Comparison of ENCODE assay signal across 23 cellular contexts in genomic region chr16:28274676-28275075, GRCh38. TPM values are rescaled to one million over a fixed set of nuclear protein-coding genes. Genes with fewer than 3 reads are reported as not detected.
DNase-seq lines count a peak whose midpoint lies in the region; ATAC-seq, FAIRE-seq and TF ChIP-seq lines count a peak whose summit lies in the region.
"Had no signal": no experiment of that assay in that cellular context is flagged by ENCODE, and none has a peak within 500 bp of the region (broad histone marks: within the 10 kb centered on the region; RNA-seq: fewer than 3 reads in every experiment).

No MANE protein-coding gene starts in this region.

- FAIRE-seq in H1 (lab: Jason Lieb, UNC): no peak
- FAIRE-seq: A204.1, D721Med, G401.6, GM12891 had no signal

- no peak overlapping the region for H2BK12ac ChIP-seq in H1 (ENCODE audit: low read depth, low read length)

- no peak overlapping the region for H3K18ac ChIP-seq in H1 (ENCODE audit: extremely low read depth, low read length)

- H3F3A ChIP-seq in MM.1S (ENCODE audit: insufficient read depth, low read length): no peaks in the 10 kb centered on the region

- no peak overlapping the region for H2BK5ac ChIP-seq in H1 (ENCODE audit: low read depth, low read length)

- H2BK120ac ChIP-seq in H1 (replicated peaks; ENCODE audit: low read depth, low read length): no peak overlapping the region

- no peaks in the 10 kb centered on the region for H3K79me1 ChIP-seq in H1 (ENCODE audit: low read depth, low read length)

- H2AK5ac ChIP-seq in H1 (ENCODE audit: low read depth, low read length): no peak overlapping the region

- no peaks in the 10 kb centered on the region for H3K36me3 ChIP-seq in MM.1S (replicated peaks; ENCODE audit: insufficient read depth, low read length)
- no peaks in the 10 kb centered on the region for H3K36me3 ChIP-seq in H1 (ENCODE audit: control insufficient read depth in 2 of 4, insufficient read depth in 4 of 4, low read length in 3 of 4)
- H3K36me3 ChIP-seq: BE2C, BLaER1 had no signal

- no peak overlapping the region for H3K56ac ChIP-seq in H1 (replicated peaks; ENCODE audit: insufficient read length, low read depth, low read length)

- H4K8ac ChIP-seq in H1 (ENCODE audit: extremely low read depth, insufficient read depth, low read length): no peak overlapping the region

- H3K36me3 Mint-ChIP-seq in activated naive CD4-positive, alpha-beta T cell treated with anti-CD3 and anti-CD28 coated beads, Interleukin-2, amount 50 U/mL, for 24 hours: no peaks in the 10 kb centered on the region
- no peaks in the 10 kb centered on the region for H3K36me3 Mint-ChIP-seq in activated naive CD4-positive, alpha-beta T cell treated with anti-CD3 and anti-CD28 coated beads, Interleukin-2, amount 10 ng/mL, durations not matched to agents 7 days and 5 days
- H3K36me3 Mint-ChIP-seq in naive thymus-derived CD8-positive, alpha-beta T cell: no peaks in the 10 kb centered on the region
- H3K36me3 Mint-ChIP-seq: CD8-positive, alpha-beta T cell had no signal

- WGBS in H1 (ENCODE audit: extremely low coverage in 1 of 2, insufficient coverage in 1 of 2, insufficient read length in 1 of 2, insufficient replicate concordance in 2 of 2, low coverage in 1 of 2, low lambda C conversion rate in 2 of 2, missing lambda C conversion rate in 1 of 2), 2 experiments: 87% methylated on average over 5 of the region's 5 CpGs; no CpG with 5 or more reads in 1 of the 2 experiments

- H3K4me3 Mint-ChIP-seq in activated naive CD4-positive, alpha-beta T cell treated with anti-CD3 and anti-CD28 coated beads, Interleukin-2, amount 50 U/mL, for 24 hours: no peak overlapping the region
- H3K4me3 Mint-ChIP-seq in activated naive CD4-positive, alpha-beta T cell treated with anti-CD3 and anti-CD28 coated beads, Interleukin-2, amount 10 ng/mL, durations not matched to agents 7 days and 5 days: no peak overlapping the region
- H3K4me3 Mint-ChIP-seq in naive thymus-derived CD8-positive, alpha-beta T cell: no peak overlapping the region
- H3K4me3 Mint-ChIP-seq: CD8-positive, alpha-beta T cell had no signal

- POLR2A ChIA-PET in H1 (lab: Charles Lee; ENCODE audit: partially characterized antibody): interaction anchor here (1.2 kb wide), 2 partner anchors 14 to 39 kb away, joined by 3 read pairs; no protein-coding TSS in a partner anchor
- POLR2A ChIA-PET in naive thymus-derived CD8-positive, alpha-beta T cell (lab: Charles Lee): interaction anchor here (1.0 to 29.8 kb wide), 2 partner anchors 9 to 32 kb away, joined by 4 to 888 read pairs; partner anchors contain the start of gene SBK1

- peaks cover 2% of the 10 kb centered on the region; the same call in 1 of the 2 replicates for H3K23me2 ChIP-seq in H1 (ENCODE audit: low read depth, low read length)

- CTCF ChIA-PET in activated naive CD4-positive, alpha-beta T cell treated with anti-CD3 and anti-CD28 coated beads, Interleukin-2, amount 10 ng/mL, durations not matched to agents 7 days and 5 days (lab: Charles Lee): interaction anchor here (1.0 to 6.3 kb wide), 2 partner anchors 26 to 43 kb away, joined by 3 to 109 read pairs; no protein-coding TSS in a partner anchor
- CTCF ChIA-PET in H1 (lab: Charles Lee; ENCODE audit: partially characterized antibody): interaction anchor here (0.7 to 1.2 kb wide), 6 partner anchors 8 to 47 kb away, joined by 3 to 6 read pairs (median 3); no protein-coding TSS in a partner anchor

- no peak for ATAC-seq in naive thymus-derived CD8-positive, alpha-beta T cell
- ATAC-seq: CD8-positive, alpha-beta T cell had no signal

- no peak for TF ChIP-seq EP300 in H1 (IDR thresholded peaks at IDR 0.05; ENCODE audit: borderline replicate concordance in 1 of 2, low read depth in 2 of 2, low read length in 2 of 2)

- no peak overlapping the region for H2BK15ac ChIP-seq in H1 (ENCODE audit: low read length)

- no peak overlapping the region for H3K14ac ChIP-seq in H1 (ENCODE audit: insufficient read length)

- H3K27ac Mint-ChIP-seq in activated naive CD4-positive, alpha-beta T cell treated with anti-CD3 and anti-CD28 coated beads, Interleukin-2, amount 50 U/mL, for 24 hours: peak overlapping the region; percentile 27
- H3K27ac Mint-ChIP-seq in activated naive CD4-positive, alpha-beta T cell treated with anti-CD3 and anti-CD28 coated beads, Interleukin-2, amount 10 ng/mL, durations not matched to agents 7 days and 5 days: no peak overlapping the region
- H3K27ac Mint-ChIP-seq in naive thymus-derived CD8-positive, alpha-beta T cell: peak overlapping the region in 9 of 10 donors; percentile 9 to 90 (median 60)

- peaks cover 13% of the 10 kb centered on the region for H3K27me3 ChIP-seq in MM.1S (replicated peaks; ENCODE audit: insufficient read depth, low read length)
- peaks cover 0 to 8% (median 5%) of the 10 kb centered on the region in 4 experiments; a peak in 5 of 7 replicates for H3K27me3 ChIP-seq in H1 (replicated peaks in 1 of 4; ENCODE audit: control insufficient read depth in 3 of 4, extremely low read depth in 1 of 4, insufficient read depth in 3 of 4, low read length in 3 of 4)
- H3K27me3 ChIP-seq: BLaER1 had no signal

- H3K23ac ChIP-seq in H1 (ENCODE audit: insufficient read length): no peak overlapping the region

- 0 out of 2 replicates have a peak overlapping the region, but pooled peaks have one; percentile 48 for H2BK20ac ChIP-seq in H1 (ENCODE audit: low read length)

- no peaks in the 10 kb centered on the region for H3K27me3 Mint-ChIP-seq in activated naive CD4-positive, alpha-beta T cell treated with anti-CD3 and anti-CD28 coated beads, Interleukin-2, amount 50 U/mL, for 24 hours
- H3K27me3 Mint-ChIP-seq in activated naive CD4-positive, alpha-beta T cell treated with anti-CD3 and anti-CD28 coated beads, Interleukin-2, amount 10 ng/mL, durations not matched to agents 7 days and 5 days: peaks cover 60% of the 10 kb centered on the region
- H3K27me3 Mint-ChIP-seq in naive thymus-derived CD8-positive, alpha-beta T cell: peaks cover 0 to 10% (median 0%) of the 10 kb centered on the region in 5 donors
- H3K27me3 Mint-ChIP-seq: CD4-positive, alpha-beta T cell had no signal

- H3K4me2 ChIP-seq in MM.1S (ENCODE audit: low read depth, low read length) (peak overlapping the region; percentile 6; the same call in 1 of the 2 replicates), H1 (ENCODE audit: insufficient read depth in 1 of 2, low read depth in 2 of 2, low read length in 2 of 2) (no peak overlapping the region)
- H3K4me2 ChIP-seq: BLaER1 had no signal

- no peaks in the 10 kb centered on the region for H3K9me2 ChIP-seq in MM.1S (replicated peaks; ENCODE audit: insufficient read depth, low read length)

- H3K4me1 Mint-ChIP-seq in activated naive CD4-positive, alpha-beta T cell treated with anti-CD3 and anti-CD28 coated beads, Interleukin-2, amount 50 U/mL, for 24 hours: peaks cover 45% of the 10 kb centered on the region
- peaks cover 41% of the 10 kb centered on the region for H3K4me1 Mint-ChIP-seq in activated naive CD4-positive, alpha-beta T cell treated with anti-CD3 and anti-CD28 coated beads, Interleukin-2, amount 10 ng/mL, durations not matched to agents 7 days and 5 days
- peaks cover 29 to 55% (median 42%) of the 10 kb centered on the region in 4 donors for H3K4me1 Mint-ChIP-seq in naive thymus-derived CD8-positive, alpha-beta T cell

- TF ChIP-seq CTCF in MM.1S (IDR thresholded peaks at IDR 0.05; ENCODE audit: low read length) (no peak), H1 (IDR thresholded peaks at IDR 0.05; ENCODE audit: control extremely low read depth in 1 of 3, insufficient read depth in 1 of 3, low read depth in 1 of 3, low read length in 3 of 3) (no peak)

- no peak for TF ChIP-seq RAD21 in H1 (IDR thresholded peaks at IDR 0.05 in 1 of 2, conservative IDR thresholded peaks at IDR 0.05 in 1 of 2; ENCODE audit: low read depth in 2 of 2, low read length in 2 of 2)

- H4K91ac ChIP-seq in H1 (replicated peaks; ENCODE audit: insufficient read length, low read length): no peak overlapping the region

- no peak for TF ChIP-seq POLR2A in H1 (IDR thresholded peaks at IDR 0.05; ENCODE audit: control extremely low read depth in 1 of 2, low read depth in 2 of 2, low read length in 2 of 2)

- no peak overlapping the region for H4K5ac ChIP-seq in H1 (ENCODE audit: insufficient read length, low read depth, low read length)

- H3K79me2 ChIP-seq in MM.1S (ENCODE audit: low read length) (no peaks in the 10 kb centered on the region), H1 (ENCODE audit: control insufficient read depth in 1 of 2, insufficient read depth in 2 of 2, low read length in 2 of 2) (no peaks in the 10 kb centered on the region)

- H2AFZ ChIP-seq in MM.1S (ENCODE audit: low read length) (no peak overlapping the region), H1 (ENCODE audit: low read length) (no peak overlapping the region)

- H3K9me3 Mint-ChIP-seq in activated naive CD4-positive, alpha-beta T cell treated with anti-CD3 and anti-CD28 coated beads, Interleukin-2, amount 50 U/mL, for 24 hours: no peaks in the 10 kb centered on the region
- H3K9me3 Mint-ChIP-seq in activated naive CD4-positive, alpha-beta T cell treated with anti-CD3 and anti-CD28 coated beads, Interleukin-2, amount 10 ng/mL, durations not matched to agents 7 days and 5 days: no peaks in the 10 kb centered on the region
- no peaks in the 10 kb centered on the region for H3K9me3 Mint-ChIP-seq in naive thymus-derived CD8-positive, alpha-beta T cell
- H3K9me3 Mint-ChIP-seq: CD4-positive, alpha-beta T cell; CD8-positive, alpha-beta T cell had no signal

- H4K20me1 ChIP-seq in MM.1S (ENCODE audit: insufficient read depth, low read length): no peaks in the 10 kb centered on the region
- H4K20me1 ChIP-seq in H1 (replicated peaks in 1 of 2; ENCODE audit: control insufficient read depth in 1 of 2, insufficient read depth in 2 of 2, low read length in 2 of 2): no peaks in the 10 kb centered on the region
- H4K20me1 ChIP-seq: BLaER1 had no signal

- H3K4ac ChIP-seq in H1 (replicated peaks; ENCODE audit: insufficient read length, low read depth, low read length): no peak overlapping the region

- H3K9ac ChIP-seq in MM.1S (ENCODE audit: low read length) (no peak overlapping the region), H1 (replicated peaks in 1 of 4; ENCODE audit: extremely low read depth in 1 of 4, low read depth in 3 of 4, low read length in 3 of 4) (no peak overlapping the region)
- H3K9ac ChIP-seq: BLaER1 had no signal

- H3K27ac ChIP-seq in MM.1S (ENCODE audit: low read length) (no peak overlapping the region), H1 (ENCODE audit: low read depth, low read length) (no peak overlapping the region)
- H3K27ac ChIP-seq: BLaER1, C4-2B had no signal

- no peaks in the 10 kb centered on the region for H3K9me3 ChIP-seq in MM.1S (replicated peaks; ENCODE audit: insufficient read depth, low read length)
- H3K9me3 ChIP-seq in H1 (ENCODE audit: insufficient read depth in 2 of 2, low read depth in 1 of 2, low read length in 1 of 2): no peaks in the 10 kb centered on the region
- H3K9me3 ChIP-seq: BE2C had no signal

- DNase-seq in activated naive CD4-positive, alpha-beta T cell treated with anti-CD3 and anti-CD28 coated beads, Interleukin-2, amount 10 ng/mL, durations not matched to agents 7 days and 5 days: no peak
- DNase-seq in MM.1S: no peak
- DNase-seq in H1 (ENCODE audit: low read depth in 1 of 2, low spot score in 2 of 2): no peak
- no peak for DNase-seq in naive thymus-derived CD8-positive, alpha-beta T cell
- no peak for DNase-seq in GM19240 (ENCODE audit: insufficient read length, low spot score)
- DNase-seq in activated CD4-positive, alpha-beta T cell treated with anti-CD3 and anti-CD28 coated beads for 4 hours: no peak
- DNase-seq in C1 segment of cervical spinal cord (lab: John Stamatoyannopoulos, UW): no peak
- DNase-seq: 8988T; ACHN; BE2C; Caco-2; Calu3; CD4-positive, alpha-beta T cell; CD8-positive, alpha-beta T cell; DMS79 treated with DMSO at 0.1 percent for 48 hours; GF-D8 had no signal

- H3K4me3 ChIP-seq in MM.1S (ENCODE audit: low read length): no peak overlapping the region
- no peak overlapping the region for H3K4me3 ChIP-seq in H1 (ENCODE audit: extremely low read depth in 1 of 4, insufficient read depth in 2 of 4, low read depth in 3 of 4, low read length in 4 of 4)
- H3K4me3 ChIP-seq: BLaER1 had no signal

- H3K4me1 ChIP-seq in MM.1S (ENCODE audit: low read length) (peaks cover 5% of the 10 kb centered on the region; the same call in 1 of the 2 replicates), H1 (replicated peaks in 1 of 4; ENCODE audit: control insufficient read depth in 3 of 4, insufficient read depth in 4 of 4, low read length in 3 of 4) (peaks cover 0 to 11% (median 1%) of the 10 kb centered on the region in 4 experiments; a peak in 4 of 7 replicates)
- H3K4me1 ChIP-seq: BE2C, Caco-2 had no signal

RNA-seq across cellular contexts. Expression of gene SBK1, which starts 17.6 kb away (rescaled TPM):
- 73.9 and 77.4 TPM in 2 replicates for total RNA-seq in H1 (2021; fragmentation: NEBNext Ultra II Directional; extraction: Animal tissue kit (Norgen Biotek cat#: 25700))
- polyA plus RNA-seq in H1 (2011; rRNA removed): 18.2 and 34.8 TPM in 2 replicates
- polyA plus RNA-seq in H1 (2011; cell fraction: cytosol; rRNA removed): 16.7 TPM
- 29.8 TPM for polyA plus RNA-seq in H1 (2011; cell fraction: nucleus; rRNA removed)
- polyA plus RNA-seq in H1 (2012, experiment 1 of 2): 46.9 to 62.0 TPM (median 59.1 TPM) in 4 replicates
- 59.4 TPM for polyA plus RNA-seq in H1 (2012, experiment 2 of 2)
- 69.2 TPM for polyA plus RNA-seq in H1 (2013, experiment 1 of 2)
- polyA plus RNA-seq in H1 (2013, experiment 2 of 2): 68.1 TPM
- polyA minus RNA-seq in H1 (2011; rRNA and poly(A)+ RNA removed): 9.3 and 12.5 TPM in 2 replicates
- 31.7 TPM for polyA minus RNA-seq in H1 (2011; cell fraction: cytosol; rRNA and poly(A)+ RNA removed)
- 16.6 TPM for polyA minus RNA-seq in H1 (2011; cell fraction: nucleus; rRNA and poly(A)+ RNA removed)
- 10 to 100 TPM; 20.6 to 21.3 TPM for total RNA-seq in naive thymus-derived CD8-positive, alpha-beta T cell
- polyA plus RNA-seq in naive thymus-derived CD8-positive, alpha-beta T cell: 10 to 100 TPM in 1 of 3 donors, 1 to 10 TPM in 2; 5.7 to 19.9 (median 7.4) TPM
